Comparison of ENCODE assay signal across 25 cellular contexts in the genomic region with DNA sequence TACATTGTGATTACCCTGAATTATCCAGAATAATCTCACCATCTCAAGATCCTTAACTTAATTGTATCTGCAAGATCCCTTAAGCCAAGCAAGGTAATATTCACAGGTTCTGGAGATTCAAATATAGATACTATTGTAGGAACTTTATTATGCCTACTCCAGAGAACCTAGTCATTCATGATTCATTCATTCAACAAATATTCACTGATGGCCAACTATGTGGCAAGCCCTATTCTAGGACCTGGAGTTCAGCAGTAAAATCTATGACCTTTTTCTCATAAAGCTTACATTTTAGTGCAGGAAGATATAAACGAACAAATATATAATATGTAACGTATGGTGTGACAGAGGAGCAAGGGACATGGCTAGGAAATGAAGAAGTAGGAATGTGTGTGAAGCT. TPM values are rescaled to one million over a fixed set of nuclear protein-coding genes. Genes with fewer than 3 reads are reported as not detected.
DNase-seq lines count a peak whose midpoint lies in the region; ATAC-seq, FAIRE-seq and TF ChIP-seq lines count a peak whose summit lies in the region.
"Had no signal": no experiment of that assay in that cellular context is flagged by ENCODE, and none has a peak within 500 bp of the region (broad histone marks: within the 10 kb centered on the region; RNA-seq: fewer than 3 reads in every experiment).

No MANE protein-coding gene starts in this region.

- H3K36me3 ChIP-seq in IMR-90 (ENCODE audit: control insufficient read depth, insufficient read depth, low read length) (no peaks in the 10 kb centered on the region), bronchial epithelial cell (ENCODE audit: control insufficient read depth, insufficient read depth, low read length) (no peaks in the 10 kb centered on the region), mucosa of descending colon (ENCODE audit: low read depth) (no peaks in the 10 kb centered on the region)
- H3K36me3 ChIP-seq: BLaER1, HAP-1 had no signal

- no peak; the same call in 1 of the 2 replicates for ATAC-seq in IMR-90 (ENCODE audit: low read depth)
- ATAC-seq in mucosa of descending colon, result peak; percentile 74
- no peak for ATAC-seq in HG02623 (IDR thresholded peaks at IDR 0.05; ENCODE audit: unreplicated experiment)
- ATAC-seq in HG03521 (IDR thresholded peaks at IDR 0.05; ENCODE audit: unreplicated experiment), result no peak
- ATAC-seq: CD8-positive, alpha-beta T cell; GM12878 had no signal

- CTCF ChIA-PET in IMR-90 (lab: Yijun Ruan, JAX), result no interaction called here

- H2BK20ac ChIP-seq in IMR-90 (ENCODE audit: low read depth, low read length), result no peak overlapping the region

- no peak overlapping the region for H2AFZ ChIP-seq in IMR-90 (replicated peaks; ENCODE audit: low read length, poor library complexity)

- no peak overlapping the region for H2AK9ac ChIP-seq in IMR-90 (replicated peaks; ENCODE audit: low read depth, low read length, poor library complexity)

- TF ChIP-seq POLR2A in IMR-90 (IDR thresholded peaks at IDR 0.05; ENCODE audit: low read depth, low read length), result no peak

- H3K27me3 ChIP-seq in IMR-90 (ENCODE audit: control insufficient read depth, insufficient read depth, low read length) (no peaks in the 10 kb centered on the region), bronchial epithelial cell (ENCODE audit: control insufficient read depth, insufficient read depth, low read length) (no peaks in the 10 kb centered on the region)
- H3K27me3 ChIP-seq: BLaER1 had no signal

- no peaks in the 10 kb centered on the region; the same call in 1 of the 2 replicates for H3K9me1 ChIP-seq in IMR-90 (ENCODE audit: insufficient read depth, low read length)

- H2BK120ac ChIP-seq in IMR-90 (ENCODE audit: low read depth, low read length), result no peak overlapping the region

- dilution Hi-C loops in IMR-90 (cut with HindIII; ENCODE audit: low sequenced_read_pairs, unreplicated experiment), result no loop called here

- H2BK5ac ChIP-seq in IMR-90 (ENCODE audit: low read depth, low read length, poor library complexity, severe bottlenecking), result no peak overlapping the region

- in situ Hi-C loops in IMR-90 (cut with MboI; ENCODE audit: low sequenced_read_pairs), result no loop called here

- no peaks in the 10 kb centered on the region; the same call in 1 of the 2 replicates for H3K4me1 ChIP-seq in IMR-90 (ENCODE audit: control insufficient read depth, insufficient read depth, low read length)
- H3K4me1 ChIP-seq in mucosa of descending colon (ENCODE audit: low read depth), result no peaks in the 10 kb centered on the region
- H3K4me1 ChIP-seq: BLaER1 had no signal

- no peak overlapping the region for H3K9ac ChIP-seq in IMR-90 (ENCODE audit: low read depth, low read length)
- H3K9ac ChIP-seq: BLaER1 had no signal

- no peak overlapping the region for H3K4me3 ChIP-seq in IMR-90 (ENCODE audit: insufficient read depth, low read depth, low read length)
- no peak overlapping the region for H3K4me3 ChIP-seq in bronchial epithelial cell (ENCODE audit: low read depth, low read length)
- H3K4me3 ChIP-seq in mucosa of descending colon, result no peak overlapping the region
- H3K4me3 ChIP-seq: BLaER1, GM12878, HAP-1 had no signal

- H2AK5ac ChIP-seq in IMR-90 (ENCODE audit: low read depth, low read length), result no peak overlapping the region

- H3K4me2 ChIP-seq in IMR-90 (ENCODE audit: low read depth, low read length), result no peak overlapping the region
- H3K4me2 ChIP-seq: BLaER1 had no signal

- no peak overlapping the region for H4K91ac ChIP-seq in IMR-90 (ENCODE audit: insufficient read depth, low read depth, low read length)

- POLR2A ChIA-PET in IMR-90 (lab: Charles Lee; ENCODE audit: unreplicated experiment), result no interaction called here

- no peaks in the 10 kb centered on the region for H3K79me1 ChIP-seq in IMR-90 (ENCODE audit: low read depth in 1 of 2, low read length in 2 of 2)

- BruUV-seq in IMR-90 (replicated peaks; lab: Mats Ljungman, UMichigan), result no TSS peak

- H4K20me1 ChIP-seq in IMR-90 (ENCODE audit: insufficient read depth, low read length), result no peaks in the 10 kb centered on the region
- H4K20me1 ChIP-seq: BLaER1 had no signal

- TF ChIP-seq RAD21 in IMR-90 (IDR thresholded peaks at IDR 0.05; ENCODE audit: low read length), result no peak

- H3K23ac ChIP-seq in IMR-90 (ENCODE audit: low read depth, low read length), result no peak overlapping the region

- intact Hi-C loops in IMR-90 (cut with micrococcal nuclease) (no loop called here), mucosa of descending colon (cut with DNase I, micrococcal nuclease) (no loop called here)

- H3K4ac ChIP-seq in IMR-90 (ENCODE audit: low read depth, low read length), result no peak overlapping the region

- WGBS in IMR-90 (ENCODE audit: extremely low coverage in 2 of 2, insufficient read length in 1 of 2), 2 experiments, result no CpG with 5 or more reads among the region's 2 CpGs

- no peak for FAIRE-seq in bronchial epithelial cell (lab: Jason Lieb, UNC)
- FAIRE-seq: A204.1, D721Med, GM12878, GM19239, H54 had no signal

- no peak overlapping the region for H3K18ac ChIP-seq in IMR-90 (ENCODE audit: low read depth, low read length)

- H3K14ac ChIP-seq in IMR-90 (replicated peaks; ENCODE audit: low read depth, low read length), result no peak overlapping the region

- H4K8ac ChIP-seq in IMR-90 (ENCODE audit: low read depth in 2 of 2, low read length in 2 of 2), result no peak overlapping the region

- peak; percentile 36 for DNase-seq in EH (ENCODE audit: low read depth)
- peak; percentile 38 for DNase-seq in IMR-90
- peak; percentile 29 for DNase-seq in bronchial epithelial cell (ENCODE audit: low read depth)
- no peak for DNase-seq in mucosa of descending colon
- DNase-seq in NCI-H82 (lab: John Stamatoyannopoulos, UW), result no peak
- DNase-seq in DMS114 treated with DMSO at 0.1 percent for 48 hours (lab: John Stamatoyannopoulos, UW; ENCODE audit: unreplicated experiment), result no peak
- DNase-seq: Caco-2; CD4-positive, CD25-positive, alpha-beta regulatory T cell; CD8-positive, alpha-beta T cell; DMS 273 treated with DMSO at 0.1 percent for 48 hours; DND-41; EL; GDM1; GOT3 had no signal

- no peak overlapping the region for H4K5ac ChIP-seq in IMR-90 (ENCODE audit: low read depth, low read length)

- H2BK15ac ChIP-seq in IMR-90 (ENCODE audit: low read depth, low read length), result no peak overlapping the region

- no peak overlapping the region for H3K27ac ChIP-seq in IMR-90 (ENCODE audit: insufficient read depth, low read length)
- H3K27ac ChIP-seq: 22Rv1, BLaER1, C4-2B had no signal

- TF ChIP-seq CTCF in IMR-90 (conservative IDR thresholded peaks at IDR 0.05; ENCODE audit: low read depth, low read length) (no peak), bronchial epithelial cell (IDR thresholded peaks at IDR 0.05; ENCODE audit: insufficient read depth, low read length, severe bottlenecking) (no peak), mucosa of descending colon (IDR thresholded peaks at IDR 0.05) (no peak)

- no peak overlapping the region for H3K56ac ChIP-seq in IMR-90 (ENCODE audit: extremely low read depth, insufficient read depth, low read length)

- H3K9me3 ChIP-seq in IMR-90 (ENCODE audit: control insufficient read depth, insufficient read depth, low read length) (no peaks in the 10 kb centered on the region), mucosa of descending colon (no peaks in the 10 kb centered on the region)
- H3K9me3 ChIP-seq: BLaER1, Caco-2, HAP-1 had no signal

TF ChIP-seq in IMR-90, 13 proteins besides CTCF, POLR2A, EP300 and RAD21:
- no peak for TF ChIP-seq CHD1 (IDR thresholded peaks at IDR 0.05; ENCODE audit: low read depth, low read length)
- TF ChIP-seq MXI1 (IDR thresholded peaks at IDR 0.05; ENCODE audit: borderline replicate concordance, low read depth, low read length), result no peak

RNA-seq across cellular contexts. Expression of a gene that starts 49.6 kb away (rescaled TPM):
- total RNA-seq in IMR-90 (2012; rRNA removed), result 1.1 and 1.3 TPM in 2 replicates
- 2.5 and 3.6 TPM in 2 replicates for polyA plus RNA-seq in IMR-90 (2012; rRNA removed)
- polyA plus RNA-seq in IMR-90 (2012; cell fraction: cytosol; rRNA removed), result 2.0 and 3.7 TPM in 2 replicates
- 17.3 and 24.8 TPM in 2 replicates for polyA plus RNA-seq in IMR-90 (2012; cell fraction: nucleus; rRNA removed; ENCODE audit: low replicate concordance)
- total RNA-seq in bronchial epithelial cell, result 0.26 TPM in 1 of 2 replicates, not detected in the other
- total RNA-seq in mucosa of descending colon, result 1 to 10 TPM in 1 of 3 donors, under 1 TPM in 2; 0.51 to 2.1 (median 0.87) TPM
- total RNA-seq: CD8-positive, alpha-beta T cell had no signal
- polyA plus RNA-seq: CD4-positive, CD25-positive, alpha-beta regulatory T cell had no signal

Comparison
In these comparisons a context has a peak if more than half of its experiments do, and no peak if none do; other contexts are left out.
1. DNase-seq: peak in EH (single experiment), IMR-90 (single experiment) and bronchial epithelial cell (single experiment); none in mucosa of descending colon (0 of 3), NCI-H82 (single experiment) and DMS114 treated with DMSO at 0.1 percent for 48 hours (single experiment).